8 cellular contexts compared by ENCODE assay signal in genomic region chr3:100492059-100492809, GRCh38.
DNase-seq lines count a peak whose midpoint lies in the region; ATAC-seq and TF ChIP-seq lines count a peak whose summit lies in the region.

Gene TMEM45A (plus strand): TSS chr3:100492619. CDS start chr3:100555212, 62,593 bp downstream.

- peak; percentile 94 for DNase-seq in AG09319 (ENCODE audit: extremely low read depth, low read depth)
- peak; percentile 24 to 93 for DNase-seq in NCI-H446 (lab: John Stamatoyannopoulos, UW)
- DNase-seq in activated CD4-positive, alpha-beta T cell treated with anti-CD3 and anti-CD28 coated beads for 48 hours: peak; percentile 90
- peak; percentile 19 for DNase-seq in cortex of kidney (lab: John Stamatoyannopoulos, UW)
- DNase-seq in left kidney (ENCODE audit: low read depth, low spot score): peak; percentile 98
- DNase-seq in stimulated activated CD4-positive, alpha-beta T cell treated with anti-CD3 and anti-CD28 coated beads, Interleukin-1b, Interleukin-23, amount 100 ng/mL, for 4 hours (ENCODE audit: low read depth in 2 of 2): peak; percentile 56 to 78

- no peak for TF ChIP-seq CTCF in AG09319 (IDR thresholded peaks at IDR 0.05; ENCODE audit: low read depth, low read length)

- ATAC-seq in GM19043 (IDR thresholded peaks at IDR 0.05; ENCODE audit: low read depth, unreplicated experiment) (peak; percentile 96), HG03342 (IDR thresholded peaks at IDR 0.05; ENCODE audit: unreplicated experiment) (peak; percentile 97)

Comparison
In these comparisons a context has a peak if more than half of its experiments do, and no peak if none do; other contexts are left out.
1. Peak in every context shown above with its lines: DNase-seq and ATAC-seq.
2. DNase-seq: peak in every context shown above with its lines; median percentile 98 in left kidney; 94 in AG09319; 90 in activated CD4-positive, alpha-beta T cell treated with anti-CD3 and anti-CD28 coated beads for 48 hours; 67 in stimulated activated CD4-positive, alpha-beta T cell treated with anti-CD3 and anti-CD28 coated beads, Interleukin-1b, Interleukin-23, amount 100 ng/mL, for 4 hours; 58 in NCI-H446; 19 in cortex of kidney.